ENCODE assay signal across 8 cellular contexts in genomic region chr19:6062274-6062673, GRCh38. TPM values are rescaled to one million over a fixed set of nuclear protein-coding genes. Genes with fewer than 3 reads are reported as not detected.
DNase-seq lines count a peak whose midpoint lies in the region; ATAC-seq, FAIRE-seq and TF ChIP-seq lines count a peak whose summit lies in the region.

No MANE protein-coding gene starts in this region.

- H3K4me2 ChIP-seq in H1 (ENCODE audit: insufficient read depth in 1 of 2, low read depth in 2 of 2, low read length in 2 of 2) = no peak overlapping the region

- no peaks in the 10 kb centered on the region for H3K79me2 ChIP-seq in H1 (ENCODE audit: control insufficient read depth in 1 of 2, insufficient read depth in 2 of 2, low read length in 2 of 2)

- H3K9me3 Mint-ChIP-seq in CD8-positive, alpha-beta T cell = no peaks in the 10 kb centered on the region

- no peak for TF ChIP-seq RAD21 in H1 (IDR thresholded peaks at IDR 0.05 in 1 of 2, conservative IDR thresholded peaks at IDR 0.05 in 1 of 2; ENCODE audit: low read depth in 2 of 2, low read length in 2 of 2)

- no peak for TF ChIP-seq POLR2A in H1 (IDR thresholded peaks at IDR 0.05; ENCODE audit: control extremely low read depth in 1 of 2, low read depth in 2 of 2, low read length in 2 of 2)
- no peak for TF ChIP-seq POLR2A in ovary (IDR thresholded peaks at IDR 0.05)
- no peak for TF ChIP-seq POLR2A in erythroblast (IDR thresholded peaks at IDR 0.05; ENCODE audit: low read length)

- peak; percentile 63 for ATAC-seq in CD8-positive, alpha-beta T cell
- ATAC-seq in HG02610 (IDR thresholded peaks at IDR 0.05; ENCODE audit: unreplicated experiment) = no peak
- ATAC-seq in HG02884 (IDR thresholded peaks at IDR 0.05; ENCODE audit: unreplicated experiment) = no peak

- FAIRE-seq in H1 (lab: Jason Lieb, UNC) = no peak

- no peak overlapping the region for H3K23ac ChIP-seq in H1 (ENCODE audit: insufficient read length)

- intact Hi-C loops in CD8-positive, alpha-beta T cell (cut with DNase I, micrococcal nuclease) = loop anchor here in 1 of 2 experiments (5.0 kb wide), 1 partner anchor 45 kb away; no protein-coding TSS in a partner anchor
- intact Hi-C loops in ovary (cut with DNase I) = loop anchor here in 1 of 4 donors (5.0 kb wide), 1 partner anchor 45 kb away; no protein-coding TSS in a partner anchor

- H4K20me1 ChIP-seq in H1 (replicated peaks in 1 of 2; ENCODE audit: control insufficient read depth in 1 of 2, insufficient read depth in 2 of 2, low read length in 2 of 2) = peaks cover 2 to 4% of the 10 kb centered on the region in 2 experiments

- WGBS in H1 (ENCODE audit: extremely low coverage in 1 of 2, insufficient coverage in 1 of 2, insufficient read length in 1 of 2, insufficient replicate concordance in 2 of 2, low coverage in 1 of 2, low lambda C conversion rate in 2 of 2, missing lambda C conversion rate in 1 of 2), 2 experiments = 93% methylated on average over 11 of the region's 11 CpGs; no CpG with 5 or more reads in 1 of the 2 experiments
- WGBS in ovary, 3 donors = 5 to 17% (median 12%) methylated on average over 11 of the region's 11 CpGs

- no peak overlapping the region for H3K4me3 ChIP-seq in CD8-positive, alpha-beta T cell (ENCODE audit: low read depth, low read length)
- no peak overlapping the region for H3K4me3 ChIP-seq in H1 (ENCODE audit: extremely low read depth in 1 of 4, insufficient read depth in 2 of 4, low read depth in 3 of 4, low read length in 4 of 4)
- H3K4me3 ChIP-seq in ovary = no peak overlapping the region

- no peak overlapping the region for H2AFZ ChIP-seq in H1 (ENCODE audit: low read length)

- CTCF ChIA-PET in CD8-positive, alpha-beta T cell (lab: Charles Lee) = interaction anchor here (0.6 to 2.9 kb wide), 5 partner anchors 14 to 237 kb away, joined by 3 to 18 read pairs (median 3); no protein-coding TSS in a partner anchor
- CTCF ChIA-PET in H1 (lab: Charles Lee; ENCODE audit: partially characterized antibody) = interaction anchor here (0.9 to 4.1 kb wide), 2 partner anchors 14 to 63 kb away, joined by 3 to 17 read pairs; no protein-coding TSS in a partner anchor

- TF ChIP-seq CTCF in CD8-positive, alpha-beta T cell (IDR thresholded peaks at IDR 0.05) = no peak
- TF ChIP-seq CTCF in H1 (IDR thresholded peaks at IDR 0.05; ENCODE audit: control extremely low read depth in 1 of 3, insufficient read depth in 1 of 3, low read depth in 1 of 3, low read length in 3 of 3) (no peak), ovary (IDR thresholded peaks at IDR 0.05) (no peak)

- H4K5ac ChIP-seq in H1 (ENCODE audit: insufficient read length, low read depth, low read length) = no peak overlapping the region

- H4K8ac ChIP-seq in H1 (ENCODE audit: extremely low read depth, insufficient read depth, low read length) = no peak overlapping the region

- no peak overlapping the region for H3K56ac ChIP-seq in H1 (replicated peaks; ENCODE audit: insufficient read length, low read depth, low read length)

- H3K27ac ChIP-seq in CD8-positive, alpha-beta T cell (ENCODE audit: low read depth, low read length) = no peak overlapping the region
- H3K27ac ChIP-seq in H1 (ENCODE audit: low read depth, low read length) (no peak overlapping the region), ovary (no peak overlapping the region)

- H2BK5ac ChIP-seq in H1 (ENCODE audit: low read depth, low read length) = no peak overlapping the region

- 0 out of 2 replicates have a peak, but pooled peaks cover 2% of the 10 kb centered on the region for H3K23me2 ChIP-seq in H1 (ENCODE audit: low read depth, low read length)

- no peaks in the 10 kb centered on the region for H3K36me3 Mint-ChIP-seq in CD8-positive, alpha-beta T cell

- no peak overlapping the region for H3K18ac ChIP-seq in H1 (ENCODE audit: extremely low read depth, low read length)

- no peaks in the 10 kb centered on the region for H3K36me3 ChIP-seq in CD8-positive, alpha-beta T cell (ENCODE audit: insufficient read depth, low read length)
- H3K36me3 ChIP-seq in H1 (ENCODE audit: control insufficient read depth in 2 of 4, insufficient read depth in 4 of 4, low read length in 3 of 4) (no peaks in the 10 kb centered on the region), ovary (no peaks in the 10 kb centered on the region)

- H2BK12ac ChIP-seq in H1 (ENCODE audit: low read depth, low read length) = peak overlapping the region; percentile 45; the same call in 1 of the 2 replicates

- peak overlapping the region; percentile 7; the same call in 1 of the 2 replicates for H2AK5ac ChIP-seq in H1 (ENCODE audit: low read depth, low read length)

- POLR2A ChIA-PET in CD8-positive, alpha-beta T cell (lab: Charles Lee) = interaction anchor here (0.8 to 0.9 kb wide), 2 partner anchors 14 to 40 kb away, joined by 3 read pairs; no protein-coding TSS in a partner anchor
- POLR2A ChIA-PET in H1 (lab: Charles Lee; ENCODE audit: partially characterized antibody) = interaction anchor here (0.5 to 0.8 kb wide), 2 partner anchors 30 to 63 kb away, joined by 3 read pairs; no protein-coding TSS in a partner anchor

- H2BK20ac ChIP-seq in H1 (ENCODE audit: low read length) = no peak overlapping the region

- peak overlapping the region; percentile 12 for H3K4me3 Mint-ChIP-seq in CD8-positive, alpha-beta T cell

- H3K9ac ChIP-seq in H1 (replicated peaks in 1 of 4; ENCODE audit: extremely low read depth in 1 of 4, low read depth in 3 of 4, low read length in 3 of 4) = no peak overlapping the region

- H3K27me3 Mint-ChIP-seq in CD8-positive, alpha-beta T cell (ENCODE audit: low read depth) = no peaks in the 10 kb centered on the region

- peaks cover 54% of the 10 kb centered on the region for H3K4me1 Mint-ChIP-seq in CD8-positive, alpha-beta T cell (ENCODE audit: low read depth)

- peak overlapping the region; percentile 61 for H3K27ac Mint-ChIP-seq in CD8-positive, alpha-beta T cell

- TF ChIP-seq EP300 in H1 (IDR thresholded peaks at IDR 0.05; ENCODE audit: borderline replicate concordance in 1 of 2, low read depth in 2 of 2, low read length in 2 of 2) (no peak), ovary (IDR thresholded peaks at IDR 0.05) (no peak)

- peaks cover 36% of the 10 kb centered on the region for H3K4me1 ChIP-seq in CD8-positive, alpha-beta T cell (ENCODE audit: insufficient read depth, low read length)
- H3K4me1 ChIP-seq in H1 (replicated peaks in 1 of 4; ENCODE audit: control insufficient read depth in 3 of 4, insufficient read depth in 4 of 4, low read length in 3 of 4) = peaks cover 3 to 6% (median 5%) of the 10 kb centered on the region in 4 experiments; a peak in 6 of 7 replicates
- peaks cover 33% of the 10 kb centered on the region for H3K4me1 ChIP-seq in ovary (ENCODE audit: insufficient read depth)

- no peak overlapping the region for H4K91ac ChIP-seq in H1 (replicated peaks; ENCODE audit: insufficient read length, low read length)

- H2BK120ac ChIP-seq in H1 (replicated peaks; ENCODE audit: low read depth, low read length) = no peak overlapping the region

- H2BK15ac ChIP-seq in H1 (ENCODE audit: low read length) = no peak overlapping the region

- H3K9me3 ChIP-seq in CD8-positive, alpha-beta T cell (ENCODE audit: low read length) = no peaks in the 10 kb centered on the region
- H3K9me3 ChIP-seq in H1 (ENCODE audit: insufficient read depth in 2 of 2, low read depth in 1 of 2, low read length in 1 of 2) = no peaks in the 10 kb centered on the region
- H3K9me3 ChIP-seq in ovary = no peaks in the 10 kb centered on the region

- DNase-seq in CD8-positive, alpha-beta T cell = peak in 5 of 7 experiments; percentile 20 to 63 (median 55)
- DNase-seq in UCSD-AML1 (lab: John Stamatoyannopoulos, UW; ENCODE audit: unreplicated experiment) (peak; percentile 78), H1 (ENCODE audit: low read depth in 1 of 2, low spot score in 2 of 2) (no peak), ovary (peak in 3 of 5 donors; percentile 66 to 71 (median 67)), EL (no peak), erythroblast (lab: John Stamatoyannopoulos, UW) (no peak)

- no peaks in the 10 kb centered on the region for H3K79me1 ChIP-seq in H1 (ENCODE audit: low read depth, low read length)

- no peaks in the 10 kb centered on the region for H3K27me3 ChIP-seq in CD8-positive, alpha-beta T cell (ENCODE audit: insufficient read depth, low read length)
- 0 out of 7 replicates have a peak, but pooled peaks cover 0 to 2% (median 0%) of the 10 kb centered on the region in 4 experiments for H3K27me3 ChIP-seq in H1 (replicated peaks in 1 of 4; ENCODE audit: control insufficient read depth in 3 of 4, extremely low read depth in 1 of 4, insufficient read depth in 3 of 4, low read length in 3 of 4)
- H3K27me3 ChIP-seq in ovary = no peaks in the 10 kb centered on the region

- H3K14ac ChIP-seq in H1 (ENCODE audit: insufficient read length) = no peak overlapping the region

- no peak overlapping the region for H3K4ac ChIP-seq in H1 (replicated peaks; ENCODE audit: insufficient read length, low read depth, low read length)

TF ChIP-seq in H1, 55 proteins besides CTCF, POLR2A, EP300 and RAD21 (continues in another document):
- no peak for TF ChIP-seq JUND (IDR thresholded peaks at IDR 0.05; ENCODE audit: low read length)
- TF ChIP-seq MAX (IDR thresholded peaks at IDR 0.05) = no peak
- TF ChIP-seq RNF2 (IDR thresholded peaks at IDR 0.05; ENCODE audit: borderline replicate concordance, low read depth, low read length, missing control alignments, poor library complexity, severe bottlenecking) = no peak

RNA-seq across cellular contexts. Expression of gene RFX2, which starts 48.0 kb away (rescaled TPM):
- 10 to 100 TPM in 1 of 2 experiments, 1 to 10 TPM in 1; 9.0 to 12.4 TPM for total RNA-seq in CD8-positive, alpha-beta T cell
- 4.8 and 5.5 TPM in 2 replicates for total RNA-seq in H1 (2021; fragmentation: NEBNext Ultra II Directional; extraction: Animal tissue kit (Norgen Biotek cat#: 25700))
- polyA plus RNA-seq in H1 (2011; rRNA removed) (5.3 and 5.9 TPM in 2 replicates), ovary (10 to 100 TPM in 1 of 2 donors, 1 to 10 TPM in 1; 5.9 to 10.7 TPM)
- polyA plus RNA-seq in H1 (2011; cell fraction: cytosol; rRNA removed) = 5.6 TPM
- polyA plus RNA-seq in H1 (2011; cell fraction: nucleus; rRNA removed) = 7.7 TPM
- 1.8 to 4.5 TPM (median 3.3 TPM) in 4 replicates for polyA plus RNA-seq in H1 (2012, experiment 1 of 2)
- 3.1 TPM for polyA plus RNA-seq in H1 (2012, experiment 2 of 2)
- polyA plus RNA-seq in H1 (2013, experiment 1 of 2) = 2.8 TPM
- 3.4 TPM for polyA plus RNA-seq in H1 (2013, experiment 2 of 2)
- polyA minus RNA-seq in H1 (2011; rRNA and poly(A)+ RNA removed) = 5.0 and 6.5 TPM in 2 replicates
- polyA minus RNA-seq in H1 (2011; cell fraction: cytosol; rRNA and poly(A)+ RNA removed) = 7.0 TPM
- polyA minus RNA-seq in H1 (2011; cell fraction: nucleus; rRNA and poly(A)+ RNA removed) = 9.9 TPM
- total RNA-seq in ovary = 10 to 100 TPM in 6 of 7 donors, 1 to 10 TPM in 1; 9.7 to 31.2 (median 14.1) TPM

Comparison
In these comparisons a context has a peak if more than half of its experiments do, and no peak if none do; other contexts are left out.
1. DNase-seq: peak in CD8-positive, alpha-beta T cell (5 of 7), UCSD-AML1 (single experiment) and ovary (3 of 5); none in H1 (0 of 2), EL (single experiment) and erythroblast (0 of 2).